19 cellular contexts compared by ENCODE assay signal in genomic region chr6:137783640-137784198, GRCh38.
DNase-seq lines count a peak whose midpoint lies in the region; TF ChIP-seq lines count a peak whose summit lies in the region.
"Had no signal": no experiment of that assay in that cellular context is flagged by ENCODE, and none has a peak within 500 bp of the region (broad histone marks: within the 10 kb centered on the region; RNA-seq: fewer than 3 reads in every experiment).

No MANE protein-coding gene starts in this region.

- no peak for TF ChIP-seq POLR2A in esophagus muscularis mucosa (IDR thresholded peaks at IDR 0.05; ENCODE audit: low read depth)

- 13% methylated on average over 1 of the region's 1 CpG for WGBS in esophagus muscularis mucosa

- no peaks in the 10 kb centered on the region for H3K9me3 ChIP-seq in esophagus muscularis mucosa
- H3K9me3 ChIP-seq: BE2C, HAP-1 had no signal

- H3K27me3 ChIP-seq in ACC112 (ENCODE audit: insufficient read depth, low read length): no peaks in the 10 kb centered on the region
- no peaks in the 10 kb centered on the region for H3K27me3 ChIP-seq in esophagus muscularis mucosa
- H3K27me3 ChIP-seq in dorsolateral prefrontal cortex: no peaks in the 10 kb centered on the region
- H3K27me3 ChIP-seq: BE2C had no signal

- no peak overlapping the region for H3K27ac ChIP-seq in ACC112 (ENCODE audit: low read depth, low read length)
- H3K27ac ChIP-seq in esophagus muscularis mucosa (replicated peaks in 1 of 4): peak overlapping the region in 3 of 4 donors; percentile 37 to 88 (median 81)
- H3K27ac ChIP-seq in dorsolateral prefrontal cortex: no peak overlapping the region

- DNase-seq in RPMI7951 (ENCODE audit: low read depth): peak; percentile 26
- DNase-seq in esophagus muscularis mucosa (ENCODE audit: extremely low spot score): no peak
- DNase-seq in kidney tubule cell (ENCODE audit: low spot score): peak; percentile 9
- DNase-seq in dorsolateral prefrontal cortex: no peak
- DNase-seq in activated gamma-delta T cell treated with Interleukin-2 at 50 U/mL for 16 hours: no peak
- DNase-seq in H4 (ENCODE audit: low spot score): no peak
- DNase-seq: BE2C; CD4-positive, alpha-beta T cell; DMS79; IMR-90; Kasumi-1; NCI-H1105 treated with DMSO at 0.1 percent for 48 hours; NCI-H1694 treated with DMSO at 0.1 percent for 48 hours; NCI-H2107; NCI-H446; NCI-H69; NK-92 treated with Interleukin-12 subunit alpha and Interleukin-12 subunit beta, amount 100 ng/mL, for 24 hours had no signal

- no peaks in the 10 kb centered on the region for H3K36me3 ChIP-seq in ACC112 (ENCODE audit: insufficient read depth, low read length)
- H3K36me3 ChIP-seq in esophagus muscularis mucosa: no peaks in the 10 kb centered on the region
- H3K36me3 ChIP-seq: BE2C, HAP-1 had no signal

- intact Hi-C loops in esophagus muscularis mucosa (cut with DNase I): no loop called here
- intact Hi-C loops in dorsolateral prefrontal cortex (cut with DNase I): no loop called here

- no peak overlapping the region for H3K4me3 ChIP-seq in ACC112 (ENCODE audit: low read depth, low read length)
- H3K4me3 ChIP-seq in esophagus muscularis mucosa: no peak overlapping the region
- no peak overlapping the region for H3K4me3 ChIP-seq in dorsolateral prefrontal cortex
- H3K4me3 ChIP-seq: HAP-1 had no signal

- no peaks in the 10 kb centered on the region for H3K79me2 ChIP-seq in ACC112 (ENCODE audit: control insufficient read depth, insufficient read depth, low read length, unreplicated experiment)

- no peak for TF ChIP-seq CTCF in esophagus muscularis mucosa (IDR thresholded peaks at IDR 0.05)
- no peak for TF ChIP-seq CTCF in dorsolateral prefrontal cortex (IDR thresholded peaks at IDR 0.05 in 54 of 56, conservative IDR thresholded peaks at IDR 0.05 in 2 of 56; ENCODE audit: low read depth in 1 of 56, partially characterized antibody in 56 of 56)

- H2AFZ ChIP-seq in ACC112 (ENCODE audit: low read length, unreplicated experiment): peak overlapping the region; percentile 39

- H3K4me1 ChIP-seq in ACC112 (ENCODE audit: control insufficient read depth, insufficient read depth, low read length, unreplicated experiment) (no peaks in the 10 kb centered on the region), esophagus muscularis mucosa (peaks cover 5 to 53% (median 50%) of the 10 kb centered on the region in 4 donors)
- H3K4me1 ChIP-seq: BE2C, HAP-1 had no signal

- no peak for TF ChIP-seq EP300 in esophagus muscularis mucosa (IDR thresholded peaks at IDR 0.05)

Comparison
In these comparisons a context has a peak if more than half of its experiments do, and no peak if none do; other contexts are left out.
1. H3K27ac ChIP-seq: peak in esophagus muscularis mucosa (3 of 4); none in ACC112 (single experiment) and dorsolateral prefrontal cortex (0 of 59).
2. DNase-seq: peak in RPMI7951 (single experiment) and kidney tubule cell (single experiment); none in esophagus muscularis mucosa (single experiment), dorsolateral prefrontal cortex (0 of 10), activated gamma-delta T cell treated with Interleukin-2 at 50 U/mL for 16 hours (single experiment) and H4 (single experiment).